9 cellular contexts compared by ENCODE assay signal in genomic region chr12:53224268-53224896, GRCh38. TPM values are rescaled to one million over a fixed set of nuclear protein-coding genes. Genes with fewer than 3 reads are reported as not detected.
A peak's percentile ranks its signal among the peaks of the same experiment; 100 is the strongest.
DNase-seq lines count a peak whose midpoint lies in the region; ATAC-seq and TF ChIP-seq lines count a peak whose summit lies in the region.
"Had no signal": no experiment of that assay in that cellular context is flagged by ENCODE, and none has a peak within 500 bp of the region (broad histone marks: within the 10 kb centered on the region; RNA-seq: fewer than 3 reads in every experiment).

No MANE protein-coding gene starts in this region.

- POLR2A ChIA-PET in activated CD4-positive, alpha-beta T cell treated with anti-CD3 and anti-CD28 coated beads for 36 hours (lab: Charles Lee), result no interaction called here
- POLR2A ChIA-PET in activated CD4-positive, alpha-beta memory T cell treated with anti-CD3 and anti-CD28 coated beads for 36 hours (lab: Charles Lee), result no interaction called here

- H3K9me3 ChIP-seq in left ventricle myocardium inferior (replicated peaks), result no peaks in the 10 kb centered on the region
- H3K9me3 ChIP-seq in thoracic aorta, result no peaks in the 10 kb centered on the region
- H3K9me3 ChIP-seq: adrenal gland had no signal

- H3K36me3 ChIP-seq in left ventricle myocardium inferior, result no peaks in the 10 kb centered on the region
- H3K36me3 ChIP-seq in thoracic aorta, result peaks cover 3% of the 10 kb centered on the region
- H3K36me3 ChIP-seq: adrenal gland had no signal

- intact Hi-C loops in activated CD4-positive, alpha-beta T cell treated with anti-CD3 and anti-CD28 coated beads for 36 hours (cut with DNase I, micrococcal nuclease), result no loop called here
- intact Hi-C loops in activated CD4-positive, alpha-beta memory T cell treated with anti-CD3 and anti-CD28 coated beads for 36 hours (cut with micrococcal nuclease), result loop anchor here (5.0 kb wide), 1 partner anchor 228 kb away; the partner anchor contains the start of gene PCBP2
- intact Hi-C loops in left ventricle myocardium inferior (cut with micrococcal nuclease), result no loop called here

- CTCF ChIA-PET in activated CD4-positive, alpha-beta T cell treated with anti-CD3 and anti-CD28 coated beads for 36 hours (lab: Charles Lee), result interaction anchor here (0.9 to 2.7 kb wide), 3 partner anchors 8 to 27 kb away, joined by 3 to 9 read pairs (median 6); no protein-coding TSS in a partner anchor
- CTCF ChIA-PET in activated CD4-positive, alpha-beta memory T cell treated with anti-CD3 and anti-CD28 coated beads for 36 hours (lab: Charles Lee), result interaction anchor here (1.5 to 1.9 kb wide), 2 partner anchors 11 to 97 kb away, joined by 5 to 10 read pairs; partner anchors contain the start of gene AAAS

- peak overlapping the region; percentile 100 for H3K27ac ChIP-seq in left ventricle myocardium inferior (replicated peaks)
- H3K27ac ChIP-seq in thoracic aorta, result peak overlapping the region; percentile 97 to 99

- H3K36me3 Mint-ChIP-seq in activated CD4-positive, alpha-beta T cell treated with anti-CD3 and anti-CD28 coated beads for 36 hours (ENCODE audit: low read depth), result peaks cover 4% of the 10 kb centered on the region
- H3K36me3 Mint-ChIP-seq in activated CD4-positive, alpha-beta memory T cell treated with anti-CD3 and anti-CD28 coated beads for 36 hours, result peaks cover 1% of the 10 kb centered on the region

- no peak for DNase-seq in activated CD4-positive, alpha-beta T cell treated with anti-CD3 and anti-CD28 coated beads for 36 hours
- DNase-seq in activated CD4-positive, alpha-beta T cell treated with anti-CD3 and anti-CD28 coated beads for 1 hour, result no peak
- DNase-seq in activated CD4-positive, alpha-beta memory T cell treated with anti-CD3 and anti-CD28 coated beads for 36 hours, result no peak
- DNase-seq in left ventricle myocardium inferior (no peak), thoracic aorta (ENCODE audit: low spot score) (no peak), superior temporal gyrus (ENCODE audit: extremely low spot score) (no peak)

- H3K4me1 ChIP-seq in left ventricle myocardium inferior (peaks cover 51% of the 10 kb centered on the region), thoracic aorta (ENCODE audit: control insufficient read depth in 1 of 2, low read depth in 2 of 2) (peaks cover 28 to 58% of the 10 kb centered on the region in 2 donors)

- H3K9me3 Mint-ChIP-seq in activated CD4-positive, alpha-beta T cell treated with anti-CD3 and anti-CD28 coated beads for 36 hours (ENCODE audit: low read depth), result no peaks in the 10 kb centered on the region
- H3K9me3 Mint-ChIP-seq in activated CD4-positive, alpha-beta memory T cell treated with anti-CD3 and anti-CD28 coated beads for 36 hours, result no peaks in the 10 kb centered on the region

- H3K27ac Mint-ChIP-seq in activated CD4-positive, alpha-beta T cell treated with anti-CD3 and anti-CD28 coated beads for 36 hours, result peak overlapping the region; percentile 74
- H3K27ac Mint-ChIP-seq in activated CD4-positive, alpha-beta memory T cell treated with anti-CD3 and anti-CD28 coated beads for 36 hours, result peak overlapping the region; percentile 66

- ATAC-seq in activated CD4-positive, alpha-beta T cell treated with anti-CD3 and anti-CD28 coated beads for 36 hours, result no peak
- ATAC-seq in thoracic aorta (ENCODE audit: insufficient number of reproducible peaks, low FRiP score, low read depth), result no peak
- ATAC-seq in GM21447 (IDR thresholded peaks at IDR 0.05; ENCODE audit: unreplicated experiment), result no peak
- ATAC-seq in HG03457 (IDR thresholded peaks at IDR 0.05; ENCODE audit: unreplicated experiment), result no peak

- peak overlapping the region; percentile 40 for H3K4me3 Mint-ChIP-seq in activated CD4-positive, alpha-beta T cell treated with anti-CD3 and anti-CD28 coated beads for 36 hours
- H3K4me3 Mint-ChIP-seq in activated CD4-positive, alpha-beta memory T cell treated with anti-CD3 and anti-CD28 coated beads for 36 hours, result no peak overlapping the region

- H3K27me3 ChIP-seq in left ventricle myocardium inferior (ENCODE audit: low read depth) (no peaks in the 10 kb centered on the region), thoracic aorta (replicated peaks; ENCODE audit: insufficient read depth) (no peaks in the 10 kb centered on the region)
- H3K27me3 ChIP-seq: adrenal gland had no signal

- peaks cover 65% of the 10 kb centered on the region for H3K4me1 Mint-ChIP-seq in activated CD4-positive, alpha-beta T cell treated with anti-CD3 and anti-CD28 coated beads for 36 hours
- peaks cover 62% of the 10 kb centered on the region for H3K4me1 Mint-ChIP-seq in activated CD4-positive, alpha-beta memory T cell treated with anti-CD3 and anti-CD28 coated beads for 36 hours (ENCODE audit: low read depth)

- H3K4me3 ChIP-seq in left ventricle myocardium inferior (no peak overlapping the region), thoracic aorta (no peak overlapping the region)
- H3K4me3 ChIP-seq: adrenal gland had no signal

- peak; percentile 18 for TF ChIP-seq CTCF in left ventricle myocardium inferior (IDR thresholded peaks at IDR 0.05; ENCODE audit: borderline replicate concordance)
- TF ChIP-seq CTCF in thoracic aorta (IDR thresholded peaks at IDR 0.05), result no peak

- H3K27me3 Mint-ChIP-seq in activated CD4-positive, alpha-beta T cell treated with anti-CD3 and anti-CD28 coated beads for 36 hours, result no peaks in the 10 kb centered on the region
- H3K27me3 Mint-ChIP-seq in activated CD4-positive, alpha-beta memory T cell treated with anti-CD3 and anti-CD28 coated beads for 36 hours, result no peaks in the 10 kb centered on the region

RNA-seq across cellular contexts. Expression of gene RARG, which starts 7.6 kb away (rescaled TPM):
- 10 to 100 TPM; 20.0 to 21.6 TPM for total RNA-seq in activated CD4-positive, alpha-beta T cell treated with anti-CD3 and anti-CD28 coated beads for 36 hours
- total RNA-seq in activated CD4-positive, alpha-beta memory T cell treated with anti-CD3 and anti-CD28 coated beads for 36 hours, result 10 to 100 TPM; 21.8 to 25.2 TPM
- total RNA-seq in left ventricle myocardium inferior, result 14.9 TPM
- total RNA-seq in thoracic aorta, result 10 to 100 TPM; 25.7 to 37.5 TPM

RNA-seq across cellular contexts. Expression of gene ITGB7, which starts 17.3 kb away (rescaled TPM):
- total RNA-seq in activated CD4-positive, alpha-beta T cell treated with anti-CD3 and anti-CD28 coated beads for 36 hours, result 10 to 100 TPM; 73.0 to 77.6 TPM
- 100 to 1,000 TPM; 168 to 169 TPM for total RNA-seq in activated CD4-positive, alpha-beta memory T cell treated with anti-CD3 and anti-CD28 coated beads for 36 hours
- total RNA-seq in left ventricle myocardium inferior (1.1 TPM), thoracic aorta (1 to 10 TPM; 2.1 to 8.3 TPM)

RNA-seq across cellular contexts. Expression of gene CSAD, which starts 43.7 kb away (rescaled TPM):
- total RNA-seq in activated CD4-positive, alpha-beta T cell treated with anti-CD3 and anti-CD28 coated beads for 36 hours, result 10 to 100 TPM; 20.0 to 23.1 TPM
- 10 to 100 TPM; 21.4 to 23.7 TPM for total RNA-seq in activated CD4-positive, alpha-beta memory T cell treated with anti-CD3 and anti-CD28 coated beads for 36 hours
- 12.2 TPM for total RNA-seq in left ventricle myocardium inferior
- 10 to 100 TPM; 70.8 to 89.5 TPM for total RNA-seq in thoracic aorta

RNA-seq across cellular contexts. Expression of gene ESPL1, which starts 43.7 kb away (rescaled TPM):
- 10 to 100 TPM; 60.8 to 66.9 TPM for total RNA-seq in activated CD4-positive, alpha-beta T cell treated with anti-CD3 and anti-CD28 coated beads for 36 hours
- 10 to 100 TPM; 70.0 to 77.2 TPM for total RNA-seq in activated CD4-positive, alpha-beta memory T cell treated with anti-CD3 and anti-CD28 coated beads for 36 hours
- total RNA-seq in left ventricle myocardium inferior, result 0.36 TPM
- under 1 TPM; 0.78 to 0.95 TPM for total RNA-seq in thoracic aorta

RNA-seq across cellular contexts. Expression of gene ZNF740, which starts 43.9 kb away (rescaled TPM):
- 10 to 100 TPM; 34.9 to 40.2 TPM for total RNA-seq in activated CD4-positive, alpha-beta T cell treated with anti-CD3 and anti-CD28 coated beads for 36 hours
- total RNA-seq in activated CD4-positive, alpha-beta memory T cell treated with anti-CD3 and anti-CD28 coated beads for 36 hours, result 10 to 100 TPM; 32.6 to 37.5 TPM
- total RNA-seq in left ventricle myocardium inferior, result 26.5 TPM
- 10 to 100 TPM; 22.2 to 28.4 TPM for total RNA-seq in thoracic aorta

Comparison
In these comparisons a context has a peak if more than half of its experiments do, and no peak if none do; other contexts are left out.
1. RNA of gene ITGB7, which starts 17.3 kb away (total RNA-seq): 168 to 169 TPM in activated CD4-positive, alpha-beta memory T cell treated with anti-CD3 and anti-CD28 coated beads for 36 hours and 73.0 to 77.6 TPM in activated CD4-positive, alpha-beta T cell treated with anti-CD3 and anti-CD28 coated beads for 36 hours; 2.1 to 8.3 TPM in thoracic aorta and 1.1 TPM in left ventricle myocardium inferior (single experiment); every median in the first group is over 4 times any median in the second.